ENCODE assay signal across 8 cellular contexts in the genomic region with DNA sequence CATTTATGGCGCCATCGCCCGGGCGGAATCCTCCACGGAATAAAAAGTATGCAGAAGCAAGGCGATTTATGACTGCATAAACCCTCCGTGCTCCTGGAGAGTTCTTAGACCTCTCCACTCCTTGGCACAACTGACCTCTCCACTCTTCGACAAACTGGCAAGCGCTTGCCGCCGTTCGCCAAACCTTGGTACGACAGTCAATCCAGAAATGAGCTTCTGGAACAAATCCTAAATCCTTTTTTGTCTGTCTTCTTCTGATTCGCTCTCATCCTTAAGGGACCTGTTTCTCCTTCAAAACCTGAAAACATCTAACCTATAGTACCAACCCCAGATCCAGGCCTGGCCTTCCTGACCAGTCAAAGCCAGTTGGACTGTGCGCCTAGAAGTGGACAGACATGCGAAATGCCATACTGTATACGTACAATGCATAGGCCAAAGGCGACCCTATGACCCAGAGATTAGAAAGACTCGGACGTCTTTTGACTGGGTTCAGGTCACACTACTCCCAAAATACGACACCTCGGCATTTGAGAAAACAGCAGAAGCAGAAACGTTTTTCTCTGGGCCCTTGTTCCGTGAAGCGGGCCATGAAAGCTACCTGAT. TPM values are rescaled to one million over a fixed set of nuclear protein-coding genes. Genes with fewer than 3 reads are reported as not detected.
DNase-seq lines count a peak whose midpoint lies in the region; ATAC-seq, FAIRE-seq and TF ChIP-seq lines count a peak whose summit lies in the region.

No MANE protein-coding gene starts in this region.

- no peak overlapping the region for H3K9ac ChIP-seq in OCI-LY1 (ENCODE audit: low read length)
- H3K9ac ChIP-seq in endodermal cell (ENCODE audit: extremely low read depth, low read length, poor library complexity, severe bottlenecking) = peak overlapping the region; percentile 62

- no peaks in the 10 kb centered on the region for H3K79me2 ChIP-seq in DOHH2 (ENCODE audit: control insufficient read depth, low read length)
- H3K79me2 ChIP-seq in OCI-LY1 (ENCODE audit: insufficient read depth, low read length) = no peaks in the 10 kb centered on the region

- peaks cover 8% of the 10 kb centered on the region for H3K4me1 Mint-ChIP-seq in endodermal cell

- TF ChIP-seq CTCF in DOHH2 (IDR thresholded peaks at IDR 0.05; ENCODE audit: low read depth, low read length, poor library complexity, severe bottlenecking) (no peak), OCI-LY1 (IDR thresholded peaks at IDR 0.05; ENCODE audit: low read length) (no peak), endodermal cell (conservative IDR thresholded peaks at IDR 0.05) (peak; percentile 0), pancreas (IDR thresholded peaks at IDR 0.05) (no peak), omental fat pad (IDR thresholded peaks at IDR 0.05) (no peak)

- H3K36me3 Mint-ChIP-seq in endodermal cell (ENCODE audit: low read depth) = no peaks in the 10 kb centered on the region

- DNase-seq in endodermal cell (no peak), pancreas (no peak), omental fat pad (ENCODE audit: low spot score) (no peak), HT-29 (ENCODE audit: low spot score) (no peak)

- H3K9me3 Mint-ChIP-seq in endodermal cell = peaks cover 8% of the 10 kb centered on the region

- H3K9me3 ChIP-seq in DOHH2 (ENCODE audit: control insufficient read depth, insufficient read depth, low read length) (peaks cover 8% of the 10 kb centered on the region), OCI-LY1 (ENCODE audit: low read length) (peaks cover 10% of the 10 kb centered on the region), endodermal cell (ENCODE audit: control insufficient read depth, low read length) (peaks cover 9% of the 10 kb centered on the region), pancreas (no peaks in the 10 kb centered on the region)

- H3K4me1 ChIP-seq in DOHH2 (ENCODE audit: control insufficient read depth, low read length) (peaks cover 18% of the 10 kb centered on the region), OCI-LY1 (ENCODE audit: insufficient read depth, low read length, severe bottlenecking) (peaks cover 35% of the 10 kb centered on the region), endodermal cell (ENCODE audit: control insufficient read depth, insufficient read depth, low read length) (no peaks in the 10 kb centered on the region), pancreas (peaks cover 0 to 3% (median 0%) of the 10 kb centered on the region in 3 donors)

- H3K27me3 Mint-ChIP-seq in endodermal cell (ENCODE audit: insufficient read depth) = peaks cover 15% of the 10 kb centered on the region

- H2AFZ ChIP-seq in OCI-LY1 (ENCODE audit: low read length) = no peak overlapping the region

- intact Hi-C loops in pancreas (cut with DNase I) = no loop called here

- peak overlapping the region; percentile 71 for H3K4me2 ChIP-seq in DOHH2 (ENCODE audit: low read length)
- H3K4me2 ChIP-seq in OCI-LY1 (ENCODE audit: low read length) = peak overlapping the region; percentile 61

- 46 to 54% methylated on average over 23 to 25 of the region's 25 CpGs for WGBS in endodermal cell (ENCODE audit: insufficient coverage in 1 of 2, insufficient read length in 1 of 2), 2 experiments
- WGBS in pancreas, 2 donors = 31 to 36% methylated on average over 25 of the region's 25 CpGs

- H3K27ac ChIP-seq in DOHH2 (ENCODE audit: low read depth, low read length) (peak overlapping the region; percentile 32; the same call in 1 of the 2 replicates), OCI-LY1 (ENCODE audit: low read depth, low read length, poor library complexity, severe bottlenecking) (no peak overlapping the region), endodermal cell (ENCODE audit: low read depth, low read length) (no peak overlapping the region), pancreas (peak overlapping the region in 3 of 4 donors; percentile 24 to 72 (median 70))

- H3K9me2 ChIP-seq in DOHH2 (replicated peaks; ENCODE audit: control insufficient read depth, low read length) = no peaks in the 10 kb centered on the region
- H3K9me2 ChIP-seq in OCI-LY1 (ENCODE audit: low read depth, low read length) = no peaks in the 10 kb centered on the region

- ATAC-seq in pancreas (peak in 1 of 4 donors; percentile 27), HG03045 (IDR thresholded peaks at IDR 0.05; ENCODE audit: unreplicated experiment) (no peak), GM21423 (IDR thresholded peaks at IDR 0.05; ENCODE audit: unreplicated experiment) (no peak), omental fat pad (ENCODE audit: low FRiP score) (no peak)

- H4K20me1 ChIP-seq in DOHH2 (ENCODE audit: control insufficient read depth, insufficient read depth, low read depth, low read length) (no peaks in the 10 kb centered on the region), OCI-LY1 (ENCODE audit: insufficient read depth, low read length) (no peaks in the 10 kb centered on the region)

- peak overlapping the region; percentile 82 for H3K4me3 Mint-ChIP-seq in endodermal cell

- H3K27ac Mint-ChIP-seq in endodermal cell = no peak overlapping the region

- no peak for FAIRE-seq in pancreas (lab: Jason Lieb, UNC)

- H3F3A ChIP-seq in DOHH2 (ENCODE audit: control insufficient read depth, insufficient read depth) (peaks cover 15% of the 10 kb centered on the region), OCI-LY1 (ENCODE audit: insufficient read depth, low read length) (no peaks in the 10 kb centered on the region)

- no peaks in the 10 kb centered on the region for H3K27me3 ChIP-seq in DOHH2 (ENCODE audit: control insufficient read depth, low read length)
- no peaks in the 10 kb centered on the region; the same call in 1 of the 2 replicates for H3K27me3 ChIP-seq in OCI-LY1 (ENCODE audit: insufficient read depth, low read length)
- H3K27me3 ChIP-seq in endodermal cell (ENCODE audit: control insufficient read depth, insufficient read depth, low read length, poor library complexity, severe bottlenecking) = no peaks in the 10 kb centered on the region
- H3K27me3 ChIP-seq in pancreas = no peaks in the 10 kb centered on the region

- H3K4me3 ChIP-seq in DOHH2 (ENCODE audit: low read length) (peak overlapping the region; percentile 76), OCI-LY1 (ENCODE audit: low read depth, low read length, poor library complexity, severe bottlenecking) (peak overlapping the region; percentile 62), endodermal cell (ENCODE audit: low read length) (peak overlapping the region; percentile 98), pancreas (peak overlapping the region; percentile 43 to 72 (median 44))

- H3K36me3 ChIP-seq in DOHH2 (ENCODE audit: control insufficient read depth, low read length) (no peaks in the 10 kb centered on the region), OCI-LY1 (ENCODE audit: insufficient read depth, low read length) (no peaks in the 10 kb centered on the region), endodermal cell (ENCODE audit: control insufficient read depth, insufficient read depth, low read length) (no peaks in the 10 kb centered on the region), pancreas (no peaks in the 10 kb centered on the region)

RNA-seq across cellular contexts. Expression of a gene that starts 59.4 kb away (rescaled TPM):
- total RNA-seq in endodermal cell (10 to 100 TPM; 81.8 to 82.7 TPM), pancreas (10 to 100 TPM; 24.1 to 33.6 (median 28.4) TPM), omental fat pad (10 to 100 TPM; 37.0 to 75.2 (median 58.4) TPM)
- 53.4 TPM for polyA plus RNA-seq in endodermal cell (2013, experiment 1 of 2)
- 50.1 TPM for polyA plus RNA-seq in endodermal cell (2013, experiment 2 of 2)
- 10 to 100 TPM; 41.8 to 43.3 TPM for polyA plus RNA-seq in pancreas
- total RNA-seq in HT-29 (2014; rRNA removed; shearing (Covaris generic)) = 68.4 and 76.3 TPM in 2 replicates

Comparison
In these comparisons a context has a peak if more than half of its experiments do, and no peak if none do; other contexts are left out.
1. H3K27ac ChIP-seq: peak in DOHH2 (single experiment) and pancreas (3 of 4); none in OCI-LY1 (single experiment) and endodermal cell (single experiment).
2. H3K4me3 ChIP-seq: peak in every context shown above with its lines; median percentile 98 in endodermal cell; 76 in DOHH2; 62 in OCI-LY1; 44 in pancreas.